13 cellular contexts compared by ENCODE assay signal in genomic region chr4:86959588-86960500, GRCh38. TPM values are rescaled to one million over a fixed set of nuclear protein-coding genes. Genes with fewer than 3 reads are reported as not detected.
A peak's percentile ranks its signal among the peaks of the same experiment; 100 is the strongest.
DNase-seq lines count a peak whose midpoint lies in the region; ATAC-seq and TF ChIP-seq lines count a peak whose summit lies in the region.
"Had no signal": no experiment of that assay in that cellular context is flagged by ENCODE, and none has a peak within 500 bp of the region (broad histone marks: within the 10 kb centered on the region; RNA-seq: fewer than 3 reads in every experiment).

No MANE protein-coding gene starts in this region.

- WGBS in upper lobe of left lung, 2 donors, result 63 to 67% methylated on average over 11 of the region's 11 CpGs

- H3K36me3 Mint-ChIP-seq in activated B cell treated with CpG ODN at 0.5 μM for 24 hours (ENCODE audit: low read depth), result peaks cover 8% of the 10 kb centered on the region

- H3K4me1 ChIP-seq in left ventricle myocardium inferior, result peaks cover 39% of the 10 kb centered on the region
- peaks cover 37 to 52% (median 42%) of the 10 kb centered on the region in 4 donors for H3K4me1 ChIP-seq in upper lobe of left lung

- no peak for TF ChIP-seq POLR2A in upper lobe of left lung (IDR thresholded peaks at IDR 0.05)

- H3K27ac ChIP-seq in left ventricle myocardium inferior (replicated peaks), result peak overlapping the region; percentile 68
- H3K27ac ChIP-seq in upper lobe of left lung, result peak overlapping the region in 3 of 4 donors; percentile 13 to 57 (median 57)
- H3K27ac ChIP-seq: parathyroid adenoma, SJSA1 had no signal

- TF ChIP-seq CTCF in left ventricle myocardium inferior (IDR thresholded peaks at IDR 0.05; ENCODE audit: borderline replicate concordance) (no peak), activated B cell treated with CpG ODN at 0.5 μM for 24 hours (IDR thresholded peaks at IDR 0.05) (no peak), upper lobe of left lung (IDR thresholded peaks at IDR 0.05) (no peak)

- H3K27me3 Mint-ChIP-seq in activated B cell treated with CpG ODN at 0.5 μM for 24 hours, result no peaks in the 10 kb centered on the region

- H3K27ac Mint-ChIP-seq in activated B cell treated with CpG ODN at 0.5 μM for 24 hours, result peak overlapping the region; percentile 16
- H3K27ac Mint-ChIP-seq: activated naive CD4-positive, alpha-beta T cell treated with anti-CD3 and anti-CD28 coated beads, Interleukin-2, amount 50 U/mL, for 72 hours had no signal

- H3K27me3 ChIP-seq in left ventricle myocardium inferior (ENCODE audit: low read depth) (no peaks in the 10 kb centered on the region), upper lobe of left lung (no peaks in the 10 kb centered on the region)
- H3K27me3 ChIP-seq: SJSA1 had no signal

- H3K4me1 Mint-ChIP-seq in activated B cell treated with CpG ODN at 0.5 μM for 24 hours, result peaks cover 54% of the 10 kb centered on the region

- H3K4me3 Mint-ChIP-seq in activated B cell treated with CpG ODN at 0.5 μM for 24 hours, result no peak overlapping the region
- H3K4me3 Mint-ChIP-seq: immature natural killer cell had no signal

- H3K9me3 ChIP-seq in left ventricle myocardium inferior (replicated peaks), result no peaks in the 10 kb centered on the region
- no peaks in the 10 kb centered on the region for H3K9me3 ChIP-seq in upper lobe of left lung
- H3K9me3 ChIP-seq: SJSA1 had no signal

- TF ChIP-seq EP300 in upper lobe of left lung (IDR thresholded peaks at IDR 0.05), result no peak

- POLR2A ChIA-PET in activated B cell treated with CpG ODN at 0.5 μM for 24 hours (lab: Charles Lee), result interaction anchor here (0.5 to 2.3 kb wide), 6 partner anchors 17 to 110 kb away, joined by 3 to 22 read pairs (median 4); partner anchors contain the start of gene AFF1

- CTCF ChIA-PET in activated B cell treated with CpG ODN at 0.5 μM for 24 hours (lab: Charles Lee), result interaction anchor here (1.7 to 2.4 kb wide), 2 partner anchors 21 to 37 kb away, joined by 4 to 9 read pairs; no protein-coding TSS in a partner anchor

- DNase-seq in left ventricle myocardium inferior (no peak), cardiac septum (ENCODE audit: low spot score) (no peak), activated B cell treated with CpG ODN at 0.5 μM for 24 hours (no peak), iPS-NIHi7 (ENCODE audit: extremely low spot score) (peak; percentile 52), upper lobe of left lung (no peak), UCSD-AML1 (lab: John Stamatoyannopoulos, UW; ENCODE audit: unreplicated experiment) (no peak)
- no peak for DNase-seq in stimulated activated CD4-positive, alpha-beta T cell treated with anti-CD3 and anti-CD28 coated beads, Interleukin-4, amount 100 ng/mL, for 4 hours
- DNase-seq: immature natural killer cell, NCI-H446 had no signal

- no peaks in the 10 kb centered on the region for H3K36me3 ChIP-seq in left ventricle myocardium inferior
- H3K36me3 ChIP-seq in upper lobe of left lung, result no peaks in the 10 kb centered on the region

- ATAC-seq in activated B cell treated with CpG ODN at 0.5 μM for 24 hours (ENCODE audit: low read depth) (no peak), upper lobe of left lung (ENCODE audit: low FRiP score in 2 of 2) (no peak), HG03045 (IDR thresholded peaks at IDR 0.05; ENCODE audit: unreplicated experiment) (no peak)
- ATAC-seq: activated naive CD4-positive, alpha-beta T cell treated with anti-CD3 and anti-CD28 coated beads, Interleukin-2, amount 50 U/mL, for 72 hours had no signal

- H3K4me3 ChIP-seq in left ventricle myocardium inferior (no peak overlapping the region), upper lobe of left lung (no peak overlapping the region)
- H3K4me3 ChIP-seq: SJSA1 had no signal

- intact Hi-C loops in left ventricle myocardium inferior (cut with micrococcal nuclease), result no loop called here
- intact Hi-C loops in cardiac septum (cut with DNase I), result loop anchor here (5.0 kb wide), 1 partner anchor 42 kb away; no protein-coding TSS in a partner anchor
- intact Hi-C loops in activated B cell treated with CpG ODN at 0.5 μM for 24 hours (cut with micrococcal nuclease), result loop anchor here (2.0 kb wide), 2 partner anchors 19 to 67 kb away; no protein-coding TSS in a partner anchor

- H3K9me3 Mint-ChIP-seq in activated B cell treated with CpG ODN at 0.5 μM for 24 hours, result no peaks in the 10 kb centered on the region
- H3K9me3 Mint-ChIP-seq: activated naive CD4-positive, alpha-beta T cell treated with anti-CD3 and anti-CD28 coated beads, Interleukin-2, amount 50 U/mL, for 72 hours; immature natural killer cell had no signal

RNA-seq across cellular contexts. Expression of gene AFF1, which starts 25.0 kb away (rescaled TPM):
- total RNA-seq in left ventricle myocardium inferior, result 67.9 TPM
- total RNA-seq in cardiac septum, result 63.4 TPM
- total RNA-seq in activated B cell treated with CpG ODN at 0.5 μM for 24 hours, result 60.0 and 60.8 TPM in 2 replicates
- 100 to 1,000 TPM in 1 of 6 donors, 10 to 100 TPM in 5; 45.5 to 124 (median 83.9) TPM for total RNA-seq in upper lobe of left lung
